17 cellular contexts compared by ENCODE assay signal in genomic region chr1:112938188-112938587, GRCh38. TPM values are rescaled to one million over a fixed set of nuclear protein-coding genes. Genes with fewer than 3 reads are reported as not detected.
DNase-seq lines count a peak whose midpoint lies in the region; ATAC-seq and TF ChIP-seq lines count a peak whose summit lies in the region.
"Had no signal": no experiment of that assay in that cellular context is flagged by ENCODE, and none has a peak within 500 bp of the region (broad histone marks: within the 10 kb centered on the region; RNA-seq: fewer than 3 reads in every experiment).

No MANE protein-coding gene starts in this region.

- H3K4me3 ChIP-seq in hepatocyte (no peak overlapping the region), smooth muscle cell (no peak overlapping the region)
- H3K4me3 ChIP-seq: vagina had no signal

- no peaks in the 10 kb centered on the region for H3K27me3 Mint-ChIP-seq in activated CD4-positive, alpha-beta memory T cell treated with anti-CD3 and anti-CD28 coated beads, Interleukin-2, amount 10 ng/mL, durations not matched to agents 7 days and 5 days
- H3K27me3 Mint-ChIP-seq in activated CD4-positive, alpha-beta memory T cell treated with anti-CD3 and anti-CD28 coated beads for 36 hours = no peaks in the 10 kb centered on the region
- no peaks in the 10 kb centered on the region for H3K27me3 Mint-ChIP-seq in activated T-helper 17 cell treated with anti-CD3 and anti-CD28 coated beads, Interleukin-2, amount 50 U/mL, for 72 hours

- no peak overlapping the region for H3K9ac ChIP-seq in smooth muscle cell (ENCODE audit: low read depth)

- H3K9me3 Mint-ChIP-seq in activated CD4-positive, alpha-beta memory T cell treated with anti-CD3 and anti-CD28 coated beads, Interleukin-2, amount 10 ng/mL, durations not matched to agents 7 days and 5 days = no peaks in the 10 kb centered on the region
- H3K9me3 Mint-ChIP-seq in activated CD4-positive, alpha-beta memory T cell treated with anti-CD3 and anti-CD28 coated beads for 36 hours = no peaks in the 10 kb centered on the region
- H3K9me3 Mint-ChIP-seq in activated T-helper 17 cell treated with anti-CD3 and anti-CD28 coated beads, Interleukin-2, amount 50 U/mL, for 72 hours = no peaks in the 10 kb centered on the region
- H3K9me3 Mint-ChIP-seq: activated T-helper 2 cell treated with anti-CD3 and anti-CD28 coated beads, Interferon-gamma antibody, Interleukin-2, Interleukin-4, amounts not matched to agents 10 μg/mL and 5 μg/mL and 100 μg/mL, durations not matched to agents 14 hours and 24 hours and 36 hours; neural crest cell had no signal

- peak overlapping the region; percentile 18 for H3K4me2 ChIP-seq in hepatocyte
- peak overlapping the region; percentile 71 for H3K4me2 ChIP-seq in smooth muscle cell

- H3K4me1 ChIP-seq in hepatocyte (ENCODE audit: insufficient read depth) = peaks cover 12% of the 10 kb centered on the region
- peaks cover 38% of the 10 kb centered on the region for H3K4me1 ChIP-seq in smooth muscle cell (ENCODE audit: low read depth)

- H4K20me1 ChIP-seq in hepatocyte (ENCODE audit: insufficient read depth, poor library complexity, severe bottlenecking) (no peaks in the 10 kb centered on the region), smooth muscle cell (ENCODE audit: low read depth) (peaks cover 75% of the 10 kb centered on the region)

- H3F3A ChIP-seq in smooth muscle cell (ENCODE audit: low read depth) = peaks cover 13% of the 10 kb centered on the region

- intact Hi-C loops in activated CD4-positive, alpha-beta memory T cell treated with anti-CD3 and anti-CD28 coated beads for 36 hours (cut with micrococcal nuclease) = no loop called here

- DNase-seq in activated CD4-positive, alpha-beta memory T cell treated with anti-CD3 and anti-CD28 coated beads, Interleukin-2, amount 10 ng/mL, durations not matched to agents 7 days and 5 days = no peak
- no peak for DNase-seq in activated CD4-positive, alpha-beta memory T cell treated with anti-CD3 and anti-CD28 coated beads for 36 hours
- DNase-seq in hepatocyte (ENCODE audit: low spot score) (no peak), smooth muscle cell (lab: John Stamatoyannopoulos, UW; ENCODE audit: unreplicated experiment) (no peak), germinal center (ENCODE audit: low spot score) (no peak), globus pallidus (ENCODE audit: low spot score) (no peak)
- DNase-seq: ACHN; NCI-H146; NCI-H526; SIG-M5; stimulated activated CD4-positive, alpha-beta T cell treated with anti-CD3 and anti-CD28 coated beads, Interleukin-12 subunit alpha, Interleukin-12 subunit beta, amount 100 ng/mL, for 4 hours had no signal

- peak overlapping the region; percentile 6 for H3K27ac ChIP-seq in hepatocyte
- no peak overlapping the region for H3K27ac ChIP-seq in smooth muscle cell (ENCODE audit: low read depth)
- H3K27ac ChIP-seq: vagina had no signal

- CTCF ChIA-PET in activated CD4-positive, alpha-beta memory T cell treated with anti-CD3 and anti-CD28 coated beads, Interleukin-2, amount 10 ng/mL, durations not matched to agents 7 days and 5 days (lab: Charles Lee) = interaction anchor here (0.8 to 3.3 kb wide), 2 partner anchors 15 to 135 kb away, joined by 3 to 20 read pairs; partner anchors contain the start of gene LRIG2
- CTCF ChIA-PET in activated CD4-positive, alpha-beta memory T cell treated with anti-CD3 and anti-CD28 coated beads for 36 hours (lab: Charles Lee) = interaction anchor here (1.3 to 1.6 kb wide), 2 partner anchors 135 to 221 kb away, joined by 3 to 6 read pairs; partner anchors contain the start of gene LRIG2

- no peak for ATAC-seq in activated T-helper 17 cell treated with anti-CD3 and anti-CD28 coated beads, Interleukin-2, amount 50 U/mL, for 72 hours (replicated peaks)
- no peak for ATAC-seq in HG03457 (IDR thresholded peaks at IDR 0.05; ENCODE audit: unreplicated experiment)
- ATAC-seq: activated CD4-positive, CD25-positive, alpha-beta regulatory T cell treated with anti-CD3 and anti-CD28 coated beads, Interleukin-2, amount 50 U/mL, for 24 hours had no signal

- H3K9me3 ChIP-seq in hepatocyte (ENCODE audit: low read depth) (no peaks in the 10 kb centered on the region), smooth muscle cell (replicated peaks; ENCODE audit: low read depth) (no peaks in the 10 kb centered on the region)
- H3K9me3 ChIP-seq: vagina had no signal

- POLR2A ChIA-PET in activated CD4-positive, alpha-beta memory T cell treated with anti-CD3 and anti-CD28 coated beads, Interleukin-2, amount 10 ng/mL, durations not matched to agents 7 days and 5 days (lab: Charles Lee) = interaction anchor here (0.7 to 1.6 kb wide), 4 partner anchors 9 to 233 kb away, joined by 3 to 7 read pairs (median 4); partner anchors contain the start of gene SLC16A1
- POLR2A ChIA-PET in activated CD4-positive, alpha-beta memory T cell treated with anti-CD3 and anti-CD28 coated beads for 36 hours (lab: Charles Lee) = interaction anchor here (0.8 to 1.9 kb wide), 2 partner anchors 16 to 135 kb away, joined by 3 to 4 read pairs; partner anchors contain the start of gene LRIG2

- H3K36me3 Mint-ChIP-seq in activated CD4-positive, alpha-beta memory T cell treated with anti-CD3 and anti-CD28 coated beads, Interleukin-2, amount 10 ng/mL, durations not matched to agents 7 days and 5 days (ENCODE audit: low read depth) = peaks cover 14% of the 10 kb centered on the region
- peaks cover 7% of the 10 kb centered on the region for H3K36me3 Mint-ChIP-seq in activated CD4-positive, alpha-beta memory T cell treated with anti-CD3 and anti-CD28 coated beads for 36 hours
- H3K36me3 Mint-ChIP-seq in activated T-helper 17 cell treated with anti-CD3 and anti-CD28 coated beads, Interleukin-2, amount 50 U/mL, for 72 hours (ENCODE audit: low read depth) = peaks cover 24% of the 10 kb centered on the region

- TF ChIP-seq CTCF in hepatocyte (IDR thresholded peaks at IDR 0.05; ENCODE audit: poor library complexity) (no peak), smooth muscle cell (IDR thresholded peaks at IDR 0.05; ENCODE audit: borderline replicate concordance, insufficient read depth, poor library complexity, severe bottlenecking) (no peak)

- peaks cover 51% of the 10 kb centered on the region for H3K4me1 Mint-ChIP-seq in activated CD4-positive, alpha-beta memory T cell treated with anti-CD3 and anti-CD28 coated beads, Interleukin-2, amount 10 ng/mL, durations not matched to agents 7 days and 5 days
- peaks cover 38% of the 10 kb centered on the region for H3K4me1 Mint-ChIP-seq in activated CD4-positive, alpha-beta memory T cell treated with anti-CD3 and anti-CD28 coated beads for 36 hours (ENCODE audit: low read depth)
- H3K4me1 Mint-ChIP-seq in activated T-helper 17 cell treated with anti-CD3 and anti-CD28 coated beads, Interleukin-2, amount 50 U/mL, for 72 hours = peaks cover 18% of the 10 kb centered on the region

- H3K27me3 ChIP-seq in hepatocyte (no peaks in the 10 kb centered on the region), smooth muscle cell (ENCODE audit: low read depth) (no peaks in the 10 kb centered on the region)
- H3K27me3 ChIP-seq: vagina had no signal

- no peak overlapping the region for H3K4me3 Mint-ChIP-seq in activated CD4-positive, alpha-beta memory T cell treated with anti-CD3 and anti-CD28 coated beads, Interleukin-2, amount 10 ng/mL, durations not matched to agents 7 days and 5 days
- H3K4me3 Mint-ChIP-seq in activated CD4-positive, alpha-beta memory T cell treated with anti-CD3 and anti-CD28 coated beads for 36 hours = no peak overlapping the region
- H3K4me3 Mint-ChIP-seq in activated T-helper 17 cell treated with anti-CD3 and anti-CD28 coated beads, Interleukin-2, amount 50 U/mL, for 72 hours = peak overlapping the region; percentile 53
- H3K4me3 Mint-ChIP-seq: neural crest cell had no signal

- WGBS in hepatocyte (ENCODE audit: low lambda C conversion rate, missing lambda C conversion rate) = 71% methylated on average over 3 of the region's 3 CpGs
- WGBS in smooth muscle cell (ENCODE audit: low lambda C conversion rate) = 83% methylated on average over 3 of the region's 3 CpGs

- H2AFZ ChIP-seq in hepatocyte (no peak overlapping the region), smooth muscle cell (ENCODE audit: low read depth) (no peak overlapping the region)

- H3K36me3 ChIP-seq in hepatocyte (replicated peaks; ENCODE audit: insufficient read depth, low read depth) = no peaks in the 10 kb centered on the region
- H3K36me3 ChIP-seq in smooth muscle cell (ENCODE audit: low read depth) = no peaks in the 10 kb centered on the region
- H3K36me3 ChIP-seq: vagina had no signal

- H3K79me2 ChIP-seq in hepatocyte = peaks cover 46% of the 10 kb centered on the region
- peaks cover 65% of the 10 kb centered on the region for H3K79me2 ChIP-seq in smooth muscle cell (ENCODE audit: low read depth)

- H3K27ac Mint-ChIP-seq in activated CD4-positive, alpha-beta memory T cell treated with anti-CD3 and anti-CD28 coated beads, Interleukin-2, amount 10 ng/mL, durations not matched to agents 7 days and 5 days = peak overlapping the region; percentile 19
- no peak overlapping the region for H3K27ac Mint-ChIP-seq in activated CD4-positive, alpha-beta memory T cell treated with anti-CD3 and anti-CD28 coated beads for 36 hours
- peak overlapping the region; percentile 77 for H3K27ac Mint-ChIP-seq in activated T-helper 17 cell treated with anti-CD3 and anti-CD28 coated beads, Interleukin-2, amount 50 U/mL, for 72 hours

- no peaks in the 10 kb centered on the region for H3K9me2 ChIP-seq in hepatocyte (replicated peaks; ENCODE audit: insufficient read depth)

RNA-seq across cellular contexts. Expression of gene SLC16A1, which starts 17.8 kb away (rescaled TPM):
- total RNA-seq in activated CD4-positive, alpha-beta memory T cell treated with anti-CD3 and anti-CD28 coated beads, Interleukin-2, amount 10 ng/mL, durations not matched to agents 7 days and 5 days = 10 to 100 TPM; 59.0 to 61.4 TPM
- total RNA-seq in activated CD4-positive, alpha-beta memory T cell treated with anti-CD3 and anti-CD28 coated beads for 36 hours = 10 to 100 TPM; 48.7 to 53.3 TPM
- 10 to 100 TPM; 65.5 to 98.3 TPM for total RNA-seq in activated T-helper 17 cell treated with anti-CD3 and anti-CD28 coated beads, Interleukin-2, amount 50 U/mL, for 72 hours
- total RNA-seq in hepatocyte (55.1 and 58.6 TPM in 2 replicates), smooth muscle cell (77.7 and 83.7 TPM in 2 replicates)
- polyA plus RNA-seq in hepatocyte (35.0 and 43.7 TPM in 2 replicates), smooth muscle cell (39.6 and 43.9 TPM in 2 replicates)
